In genomic region chr2:233328922-233329321, GRCh38 we compare ENCODE assay signal across 1 cellular context.
TF ChIP-seq lines count a peak whose summit lies in the region.

No MANE protein-coding gene starts in this region.

TF ChIP-seq in HepG2, 621 proteins besides CTCF, POLR2A, EP300 and RAD21:
- TF ChIP-seq, protein P1, sequence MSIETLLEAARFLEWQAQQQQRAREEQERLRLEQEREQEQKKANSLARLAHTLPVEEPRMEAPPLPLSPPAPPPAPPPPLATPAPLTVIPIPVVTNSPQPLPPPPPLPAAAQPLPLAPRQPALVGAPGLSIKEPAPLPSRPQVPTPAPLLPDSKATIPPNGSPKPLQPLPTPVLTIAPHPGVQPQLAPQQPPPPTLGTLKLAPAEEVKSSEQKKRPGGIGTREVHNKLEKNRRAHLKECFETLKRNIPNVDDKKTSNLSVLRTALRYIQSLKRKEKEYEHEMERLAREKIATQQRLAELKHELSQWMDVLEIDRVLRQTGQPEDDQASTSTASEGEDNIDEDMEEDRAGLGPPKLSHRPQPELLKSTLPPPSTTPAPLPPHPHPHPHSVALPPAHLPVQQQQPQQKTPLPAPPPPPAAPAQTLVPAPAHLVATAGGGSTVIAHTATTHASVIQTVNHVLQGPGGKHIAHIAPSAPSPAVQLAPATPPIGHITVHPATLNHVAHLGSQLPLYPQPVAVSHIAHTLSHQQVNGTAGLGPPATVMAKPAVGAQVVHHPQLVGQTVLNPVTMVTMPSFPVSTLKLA (IDR thresholded peaks at IDR 0.05), result peak; percentile 86
- TF ChIP-seq ZNF780A (CRISPR knock-in tag; IDR thresholded peaks at IDR 0.05), result no peak
- TF ChIP-seq CREB1 (IDR thresholded peaks at IDR 0.05), result peak; percentile 73
- TF ChIP-seq CREB1 (CRISPR knock-in tag; IDR thresholded peaks at IDR 0.05), result no peak
